ENCODE assay signal across 10 cellular contexts in the genomic region with DNA sequence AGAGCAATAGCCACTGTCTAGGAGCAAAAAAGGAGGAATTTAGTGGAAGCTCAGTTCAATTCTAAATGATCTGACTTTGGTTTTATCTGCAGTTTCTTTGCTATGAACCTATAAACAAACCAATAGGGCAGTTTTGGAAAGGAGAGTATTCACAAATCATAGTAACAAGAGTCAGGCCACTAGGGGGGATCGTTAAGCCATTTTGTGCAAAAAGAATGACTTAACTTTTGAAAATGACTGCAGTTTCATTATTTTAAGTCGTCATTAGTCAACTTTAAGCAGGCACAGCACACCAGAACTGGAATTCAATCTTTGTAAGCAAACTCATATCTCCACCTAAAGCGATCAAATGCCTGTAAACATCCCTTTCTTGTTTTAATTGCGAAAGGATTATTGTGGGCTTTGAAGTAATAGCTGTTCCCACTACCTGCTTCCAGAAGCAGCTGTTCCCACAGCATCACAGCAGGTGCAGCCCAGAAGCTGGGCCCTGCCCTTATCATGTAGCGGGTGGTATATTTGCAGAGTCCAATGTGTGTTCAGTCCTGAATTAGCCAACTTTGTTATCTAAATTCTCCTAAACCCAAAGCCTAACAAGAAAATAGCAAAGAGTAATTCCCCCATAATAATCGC. TPM values are rescaled to one million over a fixed set of nuclear protein-coding genes. Genes with fewer than 3 reads are reported as not detected.
DNase-seq lines count a peak whose midpoint lies in the region; ATAC-seq and TF ChIP-seq lines count a peak whose summit lies in the region.
"Had no signal": no experiment of that assay in that cellular context is flagged by ENCODE, and none has a peak within 500 bp of the region (broad histone marks: within the 10 kb centered on the region; RNA-seq: fewer than 3 reads in every experiment).

No MANE protein-coding gene starts in this region.

- peaks cover 33% of the 10 kb centered on the region for H3K27me3 ChIP-seq in endodermal cell (ENCODE audit: control insufficient read depth, insufficient read depth, low read length, poor library complexity, severe bottlenecking)
- H3K27me3 ChIP-seq in naive thymus-derived CD4-positive, alpha-beta T cell (ENCODE audit: control insufficient read depth in 2 of 2, insufficient read depth in 2 of 2, low read length in 2 of 2): no peaks in the 10 kb centered on the region

- H3K27me3 Mint-ChIP-seq in endodermal cell (ENCODE audit: insufficient read depth) (peaks cover 31% of the 10 kb centered on the region), type B pancreatic cell (peaks cover 56% of the 10 kb centered on the region)
- H3K27me3 Mint-ChIP-seq in naive thymus-derived CD4-positive, alpha-beta T cell: peaks cover 8 to 38% (median 33%) of the 10 kb centered on the region in 5 donors

- no peaks in the 10 kb centered on the region for H3K36me3 ChIP-seq in endodermal cell (ENCODE audit: control insufficient read depth, insufficient read depth, low read length)
- no peaks in the 10 kb centered on the region for H3K36me3 ChIP-seq in naive thymus-derived CD4-positive, alpha-beta T cell (ENCODE audit: control insufficient read depth in 2 of 3, insufficient read depth in 3 of 3, low read length in 3 of 3)
- H3K36me3 ChIP-seq: esophagus muscularis mucosa had no signal

- 22 to 49% methylated on average over 3 to 6 of the region's 6 CpGs for WGBS in endodermal cell (ENCODE audit: insufficient coverage in 1 of 2, insufficient read length in 1 of 2), 2 experiments

- peaks cover 11% of the 10 kb centered on the region for H3K4me1 ChIP-seq in endodermal cell (ENCODE audit: control insufficient read depth, insufficient read depth, low read length)
- H3K4me1 ChIP-seq in naive thymus-derived CD4-positive, alpha-beta T cell (ENCODE audit: control insufficient read depth in 2 of 2, insufficient read depth in 2 of 2, low read length in 2 of 2): no peaks in the 10 kb centered on the region
- H3K4me1 ChIP-seq: esophagus muscularis mucosa had no signal

- H3K9me3 ChIP-seq in endodermal cell (ENCODE audit: control insufficient read depth, low read length): no peaks in the 10 kb centered on the region
- H3K9me3 ChIP-seq in naive thymus-derived CD4-positive, alpha-beta T cell (ENCODE audit: control insufficient read depth in 2 of 3, low read length in 3 of 3): no peaks in the 10 kb centered on the region

- POLR2A ChIA-PET in naive thymus-derived CD4-positive, alpha-beta T cell (lab: Charles Lee): no interaction called here

- H3K9ac ChIP-seq in endodermal cell (ENCODE audit: extremely low read depth, low read length, poor library complexity, severe bottlenecking): no peak overlapping the region

- intact Hi-C loops in naive thymus-derived CD4-positive, alpha-beta T cell (cut with micrococcal nuclease): no loop called here

- no peak overlapping the region for H3K4me3 Mint-ChIP-seq in endodermal cell
- H3K4me3 Mint-ChIP-seq in type B pancreatic cell: no peak overlapping the region
- H3K4me3 Mint-ChIP-seq in naive thymus-derived CD4-positive, alpha-beta T cell: no peak overlapping the region
- H3K4me3 Mint-ChIP-seq: T-helper 17 cell had no signal

- no peak for ATAC-seq in naive thymus-derived CD4-positive, alpha-beta T cell
- ATAC-seq: T-helper 17 cell had no signal

- DNase-seq in stimulated activated CD4-positive, alpha-beta T cell treated with anti-CD3 and anti-CD28 coated beads, Interleukin-15, amount 100 ng/mL, for 24 hours: peak; percentile 15
- DNase-seq in stimulated activated CD4-positive, alpha-beta T cell treated with anti-CD3 and anti-CD28 coated beads, Interleukin-12 subunit alpha, Interleukin-12 subunit beta, amount 100 ng/mL, for 4 hours: no peak
- DNase-seq in NCI-H526 (lab: John Stamatoyannopoulos, UW): peak; percentile 42 to 50
- no peak for DNase-seq in endodermal cell
- no peak for DNase-seq in type B pancreatic cell (ENCODE audit: extremely low spot score, unreplicated experiment)
- DNase-seq in NCI-H446 treated with DMSO at 0.1 percent for 48 hours (lab: John Stamatoyannopoulos, UW): no peak
- DNase-seq in naive thymus-derived CD4-positive, alpha-beta T cell: no peak
- DNase-seq in NCI-H2227 (lab: John Stamatoyannopoulos, UW; ENCODE audit: unreplicated experiment): no peak
- DNase-seq: T-helper 17 cell had no signal

- no peaks in the 10 kb centered on the region for H3K36me3 Mint-ChIP-seq in endodermal cell (ENCODE audit: low read depth)
- H3K36me3 Mint-ChIP-seq in type B pancreatic cell: no peaks in the 10 kb centered on the region
- H3K36me3 Mint-ChIP-seq in naive thymus-derived CD4-positive, alpha-beta T cell: no peaks in the 10 kb centered on the region

- no peak overlapping the region for H3K27ac ChIP-seq in endodermal cell (ENCODE audit: low read depth, low read length)
- H3K27ac ChIP-seq in naive thymus-derived CD4-positive, alpha-beta T cell (ENCODE audit: low read depth, low read length): no peak overlapping the region
- H3K27ac ChIP-seq: esophagus muscularis mucosa had no signal

- no peak overlapping the region for H3K4me3 ChIP-seq in endodermal cell (ENCODE audit: low read length)
- H3K4me3 ChIP-seq in naive thymus-derived CD4-positive, alpha-beta T cell (ENCODE audit: low read length): no peak overlapping the region
- H3K4me3 ChIP-seq: esophagus muscularis mucosa had no signal

- H3K9me3 Mint-ChIP-seq in endodermal cell (peaks cover 6% of the 10 kb centered on the region), type B pancreatic cell (no peaks in the 10 kb centered on the region)
- H3K9me3 Mint-ChIP-seq in naive thymus-derived CD4-positive, alpha-beta T cell: no peaks in the 10 kb centered on the region

- H3K27ac Mint-ChIP-seq in endodermal cell (no peak overlapping the region), type B pancreatic cell (no peak overlapping the region)
- H3K27ac Mint-ChIP-seq in naive thymus-derived CD4-positive, alpha-beta T cell: no peak overlapping the region
- H3K27ac Mint-ChIP-seq: T-helper 17 cell had no signal

- TF ChIP-seq CTCF in endodermal cell (conservative IDR thresholded peaks at IDR 0.05) (peak; percentile 70), type B pancreatic cell (conservative IDR thresholded peaks at IDR 0.05) (peak; percentile 70)

- CTCF ChIA-PET in naive thymus-derived CD4-positive, alpha-beta T cell (lab: Charles Lee): interaction anchor here (0.5 to 0.7 kb wide), 3 partner anchors 8 to 1072 kb away, joined by 3 to 5 read pairs (median 3); no protein-coding TSS in a partner anchor

- H3K4me1 Mint-ChIP-seq in endodermal cell: peaks cover 46% of the 10 kb centered on the region
- H3K4me1 Mint-ChIP-seq in type B pancreatic cell (ENCODE audit: unreplicated experiment): peaks cover 27% of the 10 kb centered on the region
- peaks cover 4 to 18% (median 11%) of the 10 kb centered on the region in 7 donors for H3K4me1 Mint-ChIP-seq in naive thymus-derived CD4-positive, alpha-beta T cell

RNA-seq across cellular contexts. Expression of a gene that starts 51.5 kb away (rescaled TPM):
- total RNA-seq in endodermal cell (10 to 100 TPM in 1 of 2 donors, 1 to 10 TPM in 1; 5.2 to 10.1 TPM), type B pancreatic cell (ENCODE audit: low replicate concordance) (9.6 and 11.4 TPM in 2 replicates)
- polyA plus RNA-seq in endodermal cell (2013, experiment 1 of 2): 53.2 TPM
- polyA plus RNA-seq in endodermal cell (2013, experiment 2 of 2): 46.1 TPM
- not detected for total RNA-seq in naive thymus-derived CD4-positive, alpha-beta T cell
- not detected for polyA plus RNA-seq in naive thymus-derived CD4-positive, alpha-beta T cell
- total RNA-seq: esophagus muscularis mucosa, T-helper 17 cell had no signal

RNA-seq across cellular contexts. Expression of a gene that starts 59.2 kb away (rescaled TPM):
- total RNA-seq in endodermal cell (1 to 10 TPM; 6.6 to 6.9 TPM), type B pancreatic cell (ENCODE audit: low replicate concordance) (6.1 and 6.6 TPM in 2 replicates)
- polyA plus RNA-seq in endodermal cell (2013, experiment 1 of 2): 5.3 TPM
- polyA plus RNA-seq in endodermal cell (2013, experiment 2 of 2): 5.4 TPM
- 1 to 10 TPM; 1.8 to 7.0 (median 5.4) TPM for total RNA-seq in naive thymus-derived CD4-positive, alpha-beta T cell
- 1 to 10 TPM; 1.3 to 1.5 TPM for polyA plus RNA-seq in naive thymus-derived CD4-positive, alpha-beta T cell

Comparison
In these comparisons a context has a peak if more than half of its experiments do, and no peak if none do; other contexts are left out.
1. DNase-seq: peak in stimulated activated CD4-positive, alpha-beta T cell treated with anti-CD3 and anti-CD28 coated beads, Interleukin-15, amount 100 ng/mL, for 24 hours (single experiment) and NCI-H526 (2 of 2); none in stimulated activated CD4-positive, alpha-beta T cell treated with anti-CD3 and anti-CD28 coated beads, Interleukin-12 subunit alpha, Interleukin-12 subunit beta, amount 100 ng/mL, for 4 hours (single experiment), endodermal cell (single experiment), type B pancreatic cell (single experiment), NCI-H446 treated with DMSO at 0.1 percent for 48 hours (single experiment), naive thymus-derived CD4-positive, alpha-beta T cell (0 of 9) and NCI-H2227 (single experiment).
2. RNA of a gene that starts 51.5 kb away (total RNA-seq): 9.6 to 11.4 TPM in type B pancreatic cell and 5.2 to 10.1 TPM in endodermal cell; not detected in naive thymus-derived CD4-positive, alpha-beta T cell; every median in the first group is over 4 times any median in the second.